Comparison of ENCODE assay signal across 1 cellular context in the genomic region with DNA sequence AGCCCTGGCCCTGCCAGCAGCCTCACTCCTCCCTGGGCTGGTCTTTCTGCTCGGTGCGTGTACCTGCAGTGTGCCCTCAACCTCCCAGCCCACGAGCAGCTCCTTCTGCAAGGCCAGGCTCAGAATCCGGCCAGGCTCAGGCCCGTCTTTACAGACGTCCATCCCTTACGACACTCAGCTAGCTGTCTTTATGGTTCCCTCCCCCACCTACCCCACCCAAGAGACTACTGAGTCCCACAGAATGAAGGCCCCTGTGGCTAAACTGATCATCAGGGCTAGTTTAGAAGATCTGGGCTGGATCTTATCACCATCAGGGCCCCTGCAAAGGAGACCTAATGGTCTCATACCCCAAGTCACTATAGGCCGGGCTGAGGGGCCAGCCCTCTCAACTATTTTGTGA.
TF ChIP-seq lines count a peak whose summit lies in the region.

No MANE protein-coding gene starts in this region.

TF ChIP-seq in HEK293, 187 proteins besides CTCF, POLR2A, EP300 and RAD21:
- TF ChIP-seq ZNF670 (tag by site-specific recombination; IDR thresholded peaks at IDR 0.05; ENCODE audit: low read depth), result no peak
- TF ChIP-seq, protein P1, sequence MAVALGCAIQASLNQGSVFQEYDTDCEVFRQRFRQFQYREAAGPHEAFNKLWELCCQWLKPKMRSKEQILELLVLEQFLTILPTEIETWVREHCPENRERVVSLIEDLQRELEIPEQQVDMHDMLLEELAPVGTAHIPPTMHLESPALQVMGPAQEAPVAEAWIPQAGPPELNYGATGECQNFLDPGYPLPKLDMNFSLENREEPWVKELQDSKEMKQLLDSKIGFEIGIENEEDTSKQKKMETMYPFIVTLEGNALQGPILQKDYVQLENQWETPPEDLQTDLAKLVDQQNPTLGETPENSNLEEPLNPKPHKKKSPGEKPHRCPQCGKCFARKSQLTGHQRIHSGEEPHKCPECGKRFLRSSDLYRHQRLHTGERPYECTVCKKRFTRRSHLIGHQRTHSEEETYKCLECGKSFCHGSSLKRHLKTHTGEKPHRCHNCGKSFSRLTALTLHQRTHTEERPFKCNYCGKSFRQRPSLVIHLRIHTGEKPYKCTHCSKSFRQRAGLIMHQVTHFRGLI (tag by site-specific recombination; IDR thresholded peaks at IDR 0.05), result no peak
- no peak for TF ChIP-seq ZNF48 (tag by site-specific recombination; IDR thresholded peaks at IDR 0.05)
- no peak for TF ChIP-seq ZNF837 (tag by site-specific recombination; IDR thresholded peaks at IDR 0.05)
- TF ChIP-seq ZFP69B (tag by site-specific recombination; IDR thresholded peaks at IDR 0.05), result no peak
- TF ChIP-seq REPIN1 (tag by site-specific recombination; IDR thresholded peaks at IDR 0.05; ENCODE audit: low read depth), result no peak
- TF ChIP-seq, protein P2, sequence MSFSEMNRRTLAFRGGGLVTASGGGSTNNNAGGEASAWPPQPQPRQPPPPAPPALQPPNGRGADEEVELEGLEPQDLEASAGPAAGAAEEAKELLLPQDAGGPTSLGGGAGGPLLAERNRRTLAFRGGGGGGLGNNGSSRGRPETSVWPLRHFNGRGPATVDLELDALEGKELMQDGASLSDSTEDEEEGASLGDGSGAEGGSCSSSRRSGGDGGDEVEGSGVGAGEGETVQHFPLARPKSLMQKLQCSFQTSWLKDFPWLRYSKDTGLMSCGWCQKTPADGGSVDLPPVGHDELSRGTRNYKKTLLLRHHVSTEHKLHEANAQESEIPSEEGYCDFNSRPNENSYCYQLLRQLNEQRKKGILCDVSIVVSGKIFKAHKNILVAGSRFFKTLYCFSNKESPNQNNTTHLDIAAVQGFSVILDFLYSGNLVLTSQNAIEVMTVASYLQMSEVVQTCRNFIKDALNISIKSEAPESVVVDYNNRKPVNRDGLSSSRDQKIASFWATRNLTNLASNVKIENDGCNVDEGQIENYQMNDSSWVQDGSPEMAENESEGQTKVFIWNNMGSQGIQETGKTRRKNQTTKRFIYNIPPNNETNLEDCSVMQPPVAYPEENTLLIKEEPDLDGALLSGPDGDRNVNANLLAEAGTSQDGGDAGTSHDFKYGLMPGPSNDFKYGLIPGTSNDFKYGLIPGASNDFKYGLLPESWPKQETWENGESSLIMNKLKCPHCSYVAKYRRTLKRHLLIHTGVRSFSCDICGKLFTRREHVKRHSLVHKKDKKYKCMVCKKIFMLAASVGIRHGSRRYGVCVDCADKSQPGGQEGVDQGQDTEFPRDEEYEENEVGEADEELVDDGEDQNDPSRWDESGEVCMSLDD (tag by site-specific recombination; IDR thresholded peaks at IDR 0.05), result no peak
- no peak for TF ChIP-seq BCL11B (tag by site-specific recombination; IDR thresholded peaks at IDR 0.05; ENCODE audit: low read depth)
- TF ChIP-seq ZNF221 (tag by site-specific recombination; IDR thresholded peaks at IDR 0.05; ENCODE audit: borderline replicate concordance), result no peak
- no peak for TF ChIP-seq ZNF473 (tag by site-specific recombination; IDR thresholded peaks at IDR 0.05)
- TF ChIP-seq ZNF830 (tag by site-specific recombination; IDR thresholded peaks at IDR 0.05; ENCODE audit: low read depth), result no peak
- TF ChIP-seq ZNF391 (tag by site-specific recombination; IDR thresholded peaks at IDR 0.05; ENCODE audit: borderline replicate concordance, low read depth), result no peak
- TF ChIP-seq ZNF416 (tag by site-specific recombination; IDR thresholded peaks at IDR 0.05), result no peak
